Comparison of ENCODE assay signal across 8 cellular contexts in the genomic region with DNA sequence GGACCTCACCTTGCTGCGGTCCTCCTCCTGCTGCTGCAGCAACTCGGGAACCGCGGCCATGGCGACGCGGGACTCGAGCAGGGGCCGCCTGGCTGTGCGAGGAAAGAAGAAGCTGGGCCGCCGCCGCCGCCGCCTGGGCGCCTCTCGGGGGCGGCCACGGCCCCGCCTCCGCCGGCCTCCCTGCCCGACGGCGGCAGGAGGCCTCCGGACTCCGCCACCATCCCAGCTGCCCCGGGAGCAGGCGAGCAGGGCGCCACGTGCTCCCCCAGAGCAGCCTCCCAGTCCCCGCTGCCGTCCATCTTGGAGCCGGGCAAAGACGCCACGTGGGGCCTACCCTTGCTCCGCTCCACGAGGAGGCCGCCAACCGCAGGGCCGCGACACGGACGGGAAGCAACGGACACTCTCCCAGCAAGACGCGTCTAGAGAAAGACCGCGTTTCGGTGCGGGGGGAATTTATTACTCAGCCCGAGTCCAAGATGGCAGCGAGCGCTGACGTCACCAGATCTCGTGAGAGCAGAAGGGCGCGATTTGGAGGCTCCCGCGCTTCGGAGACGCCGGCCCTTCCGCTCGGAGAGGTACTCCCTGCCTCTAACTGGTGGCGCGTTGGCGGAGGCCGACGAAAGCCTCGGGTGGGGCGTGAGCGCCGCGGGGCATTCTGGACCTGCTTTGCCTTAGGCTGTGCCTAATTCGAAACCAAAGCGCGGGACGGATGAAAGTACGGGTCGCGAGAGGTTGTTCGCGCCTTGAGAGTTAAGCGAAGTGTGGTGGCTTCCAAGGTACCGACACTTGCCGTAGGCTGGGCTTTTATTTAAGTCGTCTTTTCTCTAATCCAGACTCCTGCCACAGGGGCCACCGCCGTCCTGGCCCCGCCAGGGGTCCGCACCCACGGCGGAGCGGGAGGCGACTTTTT. TPM values are rescaled to one million over a fixed set of nuclear protein-coding genes. Genes with fewer than 3 reads are reported as not detected.
DNase-seq lines count a peak whose midpoint lies in the region; ATAC-seq, FAIRE-seq and TF ChIP-seq lines count a peak whose summit lies in the region.

A gene with protein sequence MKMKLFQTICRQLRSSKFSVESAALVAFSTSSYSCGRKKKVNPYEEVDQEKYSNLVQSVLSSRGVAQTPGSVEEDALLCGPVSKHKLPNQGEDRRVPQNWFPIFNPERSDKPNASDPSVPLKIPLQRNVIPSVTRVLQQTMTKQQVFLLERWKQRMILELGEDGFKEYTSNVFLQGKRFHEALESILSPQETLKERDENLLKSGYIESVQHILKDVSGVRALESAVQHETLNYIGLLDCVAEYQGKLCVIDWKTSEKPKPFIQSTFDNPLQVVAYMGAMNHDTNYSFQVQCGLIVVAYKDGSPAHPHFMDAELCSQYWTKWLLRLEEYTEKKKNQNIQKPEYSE (plus strand): TSS at position 653 of the 910 bp plus-strand sequence. CDS start 842 bp downstream, outside the sequence.
A gene (minus strand): TSS at position 429 of the 910 bp plus-strand sequence. CDS start 369 bp downstream, at position 60.

- H3K9me3 Mint-ChIP-seq in CD14-positive monocyte = peaks cover 0 to 1% (median 0%) of the 10 kb centered on the region in 7 donors

- peak; percentile 100 for TF ChIP-seq POLR2A in HepG2 (IDR thresholded peaks at IDR 0.05; ENCODE audit: insufficient read depth in 1 of 2, low read depth in 2 of 2, low read length in 2 of 2)

- no peaks in the 10 kb centered on the region; a peak in 1 of 5 replicates for H3K27me3 ChIP-seq in HepG2 (ENCODE audit: control insufficient read depth in 1 of 2, insufficient read depth in 2 of 2, low read length in 2 of 2)

- H3K4me1 ChIP-seq in HepG2 (ENCODE audit: insufficient read depth, low read length) = peaks cover 52% of the 10 kb centered on the region

- BruUV-seq in HepG2 (replicated peaks; lab: Mats Ljungman, UMichigan) = no TSS peak

- H2AFZ ChIP-seq in HepG2 (ENCODE audit: low read length) = no peak within 1 kb of the TSS

- peak; percentile 74 for TF ChIP-seq RAD21 in HepG2 (CRISPR knock-in tag; IDR thresholded peaks at IDR 0.05)

- peak within 1 kb of the TSS; percentile 89 to 95 (median 89) for H3K4me3 ChIP-seq in HepG2 (replicated peaks in 1 of 3; ENCODE audit: insufficient read depth in 1 of 3, low read depth in 2 of 3, low read length in 3 of 3)

- TF ChIP-seq CTCF in CD14-positive monocyte (IDR thresholded peaks at IDR 0.05) (no peak), HepG2 (CRISPR knock-in tag; IDR thresholded peaks at IDR 0.05) (peak; percentile 23)

- in situ Hi-C loops in HepG2 (cut with HindIII; ENCODE audit: extremely low pct_ligation_motif_present, low pct_unique_long_range_greater_than_20kb) = no loop called here

- H3K27ac ChIP-seq in HepG2 (ENCODE audit: extremely low read length, insufficient read depth, low read length) = peak within 1 kb of the TSS; percentile 97

- peak; percentile 82 for FAIRE-seq in HepG2 (lab: Jason Lieb, UNC)

- H4K20me1 ChIP-seq in HepG2 (ENCODE audit: insufficient read depth, low read length) = peaks cover 37% of the 10 kb centered on the region

- H3K27ac Mint-ChIP-seq in CD14-positive monocyte = peak within 1 kb of the TSS; percentile 97 to 100 (median 99)

- ATAC-seq in GM19397 (IDR thresholded peaks at IDR 0.05; ENCODE audit: unreplicated experiment) (peak; percentile 75), HG03571 (IDR thresholded peaks at IDR 0.05; ENCODE audit: unreplicated experiment) (peak; percentile 73), HepG2 (peak; percentile 93)

- peak within 1 kb of the TSS; percentile 99 for H3K9ac ChIP-seq in HepG2 (ENCODE audit: insufficient read depth, low read depth, low read length)

- H3K9me3 ChIP-seq in HepG2 (ENCODE audit: low read length) = no peaks in the 10 kb centered on the region

- CTCF ChIA-PET in HepG2 (lab: Yijun Ruan, JAX; ENCODE audit: low intra/inter-chr PET ratio, low total read pairs) = no interaction called here

- H3K4me2 ChIP-seq in HepG2 (ENCODE audit: low read depth, low read length) = peak within 1 kb of the TSS; percentile 95

- H3K4me3 Mint-ChIP-seq in CD14-positive monocyte = peak within 1 kb of the TSS; percentile 88 to 99

- TF ChIP-seq EP300 in HepG2 (IDR thresholded peaks at IDR 0.05; ENCODE audit: low read depth in 2 of 2, low read length in 2 of 2) (peak; percentile 69 to 84; a peak in 3 of 4 replicates), HepG2 (CRISPR knock-in tag; IDR thresholded peaks at IDR 0.05; ENCODE audit: borderline replicate concordance) (peak; percentile 46)

- peaks cover 97% of the 10 kb centered on the region for H3K79me2 ChIP-seq in HepG2 (ENCODE audit: insufficient read depth, low read length)

- H3K36me3 Mint-ChIP-seq in CD14-positive monocyte = peaks cover 4 to 6% of the 10 kb centered on the region in 2 donors

- H3K4me1 Mint-ChIP-seq in CD14-positive monocyte = peaks cover 75% of the 10 kb centered on the region

- peak; percentile 99 for DNase-seq in CD14-positive monocyte (ENCODE audit: low spot score)
- DNase-seq in NCI-H82 (lab: John Stamatoyannopoulos, UW) = peak; percentile 99
- peak; percentile 99 for DNase-seq in activated CD4-positive, alpha-beta T cell treated with anti-CD3 and anti-CD28 coated beads, Interleukin-2, amount 50 U/mL, for 48 hours
- peak; percentile 97 to 100 for DNase-seq in dermis microvascular lymphatic vessel endothelial cell (ENCODE audit: low read depth in 2 of 2)
- peak; percentile 100 for DNase-seq in HepG2 (ENCODE audit: low spot score)
- peak; percentile 99 for DNase-seq in stimulated activated CD4-positive, alpha-beta T cell treated with anti-CD3 and anti-CD28 coated beads, Interleukin-4, amount 100 ng/mL, for 1 hour

- peaks cover 0 to 3% of the 10 kb centered on the region in 2 experiments; a peak in 3 of 5 replicates for H3K36me3 ChIP-seq in HepG2 (replicated peaks in 1 of 2; ENCODE audit: control insufficient read depth in 1 of 2, insufficient read depth in 2 of 2, low read length in 2 of 2)

- POLR2A ChIA-PET in HepG2 (lab: Yijun Ruan, JAX) = interaction anchor here (0.8 to 7.3 kb wide), 13 partner anchors 10 to 399 kb away, joined by 3 to 114 read pairs (median 4); a partner anchor contains a TSS

- intact Hi-C loops in CD14-positive monocyte (cut with micrococcal nuclease) = loop anchor here (5.0 to 10.0 kb wide), 2 partner anchors 286 to 316 kb away; a partner anchor contains a TSS
- intact Hi-C loops in HepG2 (cut with micrococcal nuclease; ENCODE audit: unreplicated experiment) = loop anchor here (1.0 to 10.0 kb wide), 3 partner anchors 9 to 306 kb away; no protein-coding TSS in a partner anchor

- H3K27me3 Mint-ChIP-seq in CD14-positive monocyte (ENCODE audit: low read depth in 3 of 3) = no peaks in the 10 kb centered on the region

- under 1% methylated on average over 44 of the region's 96 CpGs for WGBS in HepG2 (ENCODE audit: low lambda C conversion rate)

RNA-seq across cellular contexts. Expression of the first gene that starts in this region (rescaled TPM):
- polyA plus RNA-seq in CD14-positive monocyte = 10 to 100 TPM in 1 of 2 donors, 1 to 10 TPM in 1; 2.5 to 13.4 TPM
- total RNA-seq in dermis microvascular lymphatic vessel endothelial cell = 11.3 and 12.5 TPM in 2 replicates
- total RNA-seq in HepG2 (2016; rRNA removed; fragmentation: Illumina TruSeq; extraction: Trizol) = 66.6 and 79.5 TPM in 2 replicates
- 15.1 and 18.2 TPM in 2 replicates for total RNA-seq in HepG2 (2016; cell fraction: cytosol; rRNA removed; fragmentation: Illumina TruSeq; extraction: Trizol; ENCODE audit: low read depth)
- total RNA-seq in HepG2 (2016; cell fraction: insoluble cytoplasmic fraction; rRNA removed; fragmentation: Illumina TruSeq; extraction: Trizol) = 62.8 and 78.1 TPM in 2 replicates
- 41.7 and 44.4 TPM in 2 replicates for total RNA-seq in HepG2 (2016; cell fraction: membrane; rRNA removed; fragmentation: Illumina TruSeq; extraction: Trizol)
- 67.8 and 71.1 TPM in 2 replicates for total RNA-seq in HepG2 (2016; cell fraction: nucleus; rRNA removed; fragmentation: Illumina TruSeq; extraction: Trizol)
- 24.8 and 36.7 TPM in 2 replicates for polyA plus RNA-seq in HepG2 (2011; rRNA removed)
- polyA plus RNA-seq in HepG2 (2011; cell fraction: cytosol; rRNA removed) = 17.2 and 20.9 TPM in 2 replicates
- 18.4 and 19.3 TPM in 2 replicates for polyA plus RNA-seq in HepG2 (2011; cell fraction: nucleus; rRNA removed)
- polyA plus RNA-seq in HepG2 (2012) = 31.5 and 47.5 TPM in 2 replicates
- 14.4 and 14.8 TPM in 2 replicates for polyA plus RNA-seq in HepG2 (2016; cell fraction: cytosol; fragmentation: Illumina TruSeq; extraction: Trizol; ENCODE audit: low read depth)
- polyA plus RNA-seq in HepG2 (2016; cell fraction: insoluble cytoplasmic fraction; fragmentation: Illumina TruSeq; extraction: Trizol; ENCODE audit: low read depth) = 84.4 and 86.8 TPM in 2 replicates
- 29.4 and 31.2 TPM in 2 replicates for polyA plus RNA-seq in HepG2 (2016; cell fraction: membrane; fragmentation: Illumina TruSeq; extraction: Trizol; ENCODE audit: low read depth)
- polyA plus RNA-seq in HepG2 (2016; cell fraction: nucleus; fragmentation: Illumina TruSeq; extraction: Trizol; ENCODE audit: insufficient read depth, low read depth) = 117 TPM in 2 replicates
- 14.2 and 14.9 TPM in 2 replicates for polyA minus RNA-seq in HepG2 (2011; rRNA and poly(A)+ RNA removed; ENCODE audit: low replicate concordance)
- 30.8 and 31.4 TPM in 2 replicates for polyA minus RNA-seq in HepG2 (2011; cell fraction: cytosol; rRNA and poly(A)+ RNA removed)
- 48.9 and 53.8 TPM in 2 replicates for polyA minus RNA-seq in HepG2 (2011; cell fraction: nucleus; rRNA and poly(A)+ RNA removed)

RNA-seq across cellular contexts. Expression of the second gene that starts in this region (rescaled TPM):
- 10 to 100 TPM; 55.6 to 66.1 TPM for polyA plus RNA-seq in CD14-positive monocyte
- 62.8 and 72.5 TPM in 2 replicates for total RNA-seq in dermis microvascular lymphatic vessel endothelial cell
- 1,040 and 1,306 TPM in 2 replicates for total RNA-seq in HepG2 (2016; rRNA removed; fragmentation: Illumina TruSeq; extraction: Trizol)
- 667 and 747 TPM in 2 replicates for total RNA-seq in HepG2 (2016; cell fraction: cytosol; rRNA removed; fragmentation: Illumina TruSeq; extraction: Trizol; ENCODE audit: low read depth)
- total RNA-seq in HepG2 (2016; cell fraction: insoluble cytoplasmic fraction; rRNA removed; fragmentation: Illumina TruSeq; extraction: Trizol) = 1,050 and 1,299 TPM in 2 replicates
- 1,275 and 1,485 TPM in 2 replicates for total RNA-seq in HepG2 (2016; cell fraction: membrane; rRNA removed; fragmentation: Illumina TruSeq; extraction: Trizol)
- total RNA-seq in HepG2 (2016; cell fraction: nucleus; rRNA removed; fragmentation: Illumina TruSeq; extraction: Trizol) = 908 and 989 TPM in 2 replicates
- 448 and 664 TPM in 2 replicates for polyA plus RNA-seq in HepG2 (2011; rRNA removed)
- 385 and 413 TPM in 2 replicates for polyA plus RNA-seq in HepG2 (2011; cell fraction: cytosol; rRNA removed)
- polyA plus RNA-seq in HepG2 (2011; cell fraction: nucleus; rRNA removed) = 462 and 532 TPM in 2 replicates
- 554 and 823 TPM in 2 replicates for polyA plus RNA-seq in HepG2 (2012)
- polyA plus RNA-seq in HepG2 (2016; cell fraction: cytosol; fragmentation: Illumina TruSeq; extraction: Trizol; ENCODE audit: low read depth) = 567 and 609 TPM in 2 replicates
- 1,268 and 1,299 TPM in 2 replicates for polyA plus RNA-seq in HepG2 (2016; cell fraction: insoluble cytoplasmic fraction; fragmentation: Illumina TruSeq; extraction: Trizol; ENCODE audit: low read depth)
- polyA plus RNA-seq in HepG2 (2016; cell fraction: membrane; fragmentation: Illumina TruSeq; extraction: Trizol; ENCODE audit: low read depth) = 1,062 and 1,196 TPM in 2 replicates
- 1,466 and 1,524 TPM in 2 replicates for polyA plus RNA-seq in HepG2 (2016; cell fraction: nucleus; fragmentation: Illumina TruSeq; extraction: Trizol; ENCODE audit: insufficient read depth, low read depth)
- 79.2 and 575 TPM in 2 replicates for polyA minus RNA-seq in HepG2 (2011; rRNA and poly(A)+ RNA removed; ENCODE audit: low replicate concordance)
- 326 and 349 TPM in 2 replicates for polyA minus RNA-seq in HepG2 (2011; cell fraction: cytosol; rRNA and poly(A)+ RNA removed)
- polyA minus RNA-seq in HepG2 (2011; cell fraction: nucleus; rRNA and poly(A)+ RNA removed) = 855 and 898 TPM in 2 replicates

Comparison
In these comparisons a context has a peak if more than half of its experiments do, and no peak if none do; other contexts are left out.
1. Peak in every context shown above with its lines: DNase-seq, ATAC-seq, H3K4me3 ChIP-seq and H3K27ac ChIP-seq.
2. RNA of the second gene that starts in this region (polyA plus RNA-seq): 385 to 1,524 TPM in HepG2; 55.6 to 66.1 TPM in CD14-positive monocyte; every median in the first group is over 4 times any median in the second.